Comparison of ENCODE assay signal across 9 cellular contexts in the genomic region with DNA sequence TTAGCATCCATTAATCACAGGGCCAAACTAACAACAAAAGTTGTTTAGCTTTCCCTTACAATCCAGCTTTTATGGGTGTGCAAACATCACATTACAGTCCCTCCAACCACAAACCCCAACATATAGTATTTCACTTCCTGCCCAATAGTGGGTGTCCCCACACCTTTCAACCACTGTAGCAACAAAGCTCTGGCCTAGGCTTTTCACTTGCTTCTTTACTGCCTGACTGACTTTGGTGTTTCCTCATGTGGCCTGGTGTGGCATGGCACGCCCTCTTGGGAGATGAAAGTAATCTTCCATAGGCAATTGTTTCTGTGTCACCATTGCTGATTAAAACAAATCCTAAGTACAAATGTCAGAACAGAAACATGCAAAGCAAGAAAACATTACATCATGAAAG. TPM values are rescaled to one million over a fixed set of nuclear protein-coding genes. Genes with fewer than 3 reads are reported as not detected.
DNase-seq lines count a peak whose midpoint lies in the region; ATAC-seq and TF ChIP-seq lines count a peak whose summit lies in the region.
"Had no signal": no experiment of that assay in that cellular context is flagged by ENCODE, and none has a peak within 500 bp of the region (broad histone marks: within the 10 kb centered on the region; RNA-seq: fewer than 3 reads in every experiment).

No MANE protein-coding gene starts in this region.

- H3K9me3 Mint-ChIP-seq in progenitor cell of endocrine pancreas (ENCODE audit: low read depth): no peaks in the 10 kb centered on the region

- H3K27me3 Mint-ChIP-seq in progenitor cell of endocrine pancreas: no peaks in the 10 kb centered on the region

- H3K36me3 ChIP-seq in effector memory CD4-positive, alpha-beta T cell (ENCODE audit: control insufficient read depth, insufficient read depth, low read length): no peaks in the 10 kb centered on the region
- peaks cover 37% of the 10 kb centered on the region for H3K36me3 ChIP-seq in BE2C

- DNase-seq in NB4 (ENCODE audit: low read depth) (peak; percentile 81), NCI-H82 (lab: John Stamatoyannopoulos, UW) (no peak), progenitor cell of endocrine pancreas (ENCODE audit: low spot score, unreplicated experiment) (no peak), NCI-H524 treated with DMSO at 0.1 percent for 48 hours (lab: John Stamatoyannopoulos, UW) (no peak), BE2C (no peak)
- peak; percentile 13 to 23 (median 17) for DNase-seq in effector memory CD4-positive, alpha-beta T cell

- no peaks in the 10 kb centered on the region for H3K9me3 ChIP-seq in effector memory CD4-positive, alpha-beta T cell (ENCODE audit: control insufficient read depth, low read length)
- H3K9me3 ChIP-seq in BE2C: no peaks in the 10 kb centered on the region

- no peak overlapping the region for H3K27ac Mint-ChIP-seq in progenitor cell of endocrine pancreas

- no peak for TF ChIP-seq POLR2A in NB4 (IDR thresholded peaks at IDR 0.05; ENCODE audit: extremely low read depth, insufficient read length)

- peaks cover 7% of the 10 kb centered on the region for H3K4me1 ChIP-seq in effector memory CD4-positive, alpha-beta T cell (ENCODE audit: control insufficient read depth, insufficient read depth, low read length, poor library complexity, severe bottlenecking)
- H3K4me1 ChIP-seq in BE2C: peaks cover 3% of the 10 kb centered on the region; the same call in 1 of the 2 replicates

- H3K4me3 ChIP-seq in NB4 (ENCODE audit: low read depth, low read length): no peak overlapping the region
- H3K4me3 ChIP-seq in effector memory CD4-positive, alpha-beta T cell (ENCODE audit: insufficient read depth, low read depth, low read length, poor library complexity, severe bottlenecking): no peak overlapping the region
- H3K4me3 ChIP-seq in BE2C (ENCODE audit: low read depth, low read length): no peak overlapping the region

- H3K4me1 Mint-ChIP-seq in progenitor cell of endocrine pancreas (ENCODE audit: low read depth): no peaks in the 10 kb centered on the region

- TF ChIP-seq CTCF in NB4 (IDR thresholded peaks at IDR 0.05; ENCODE audit: low read depth, low read length): no peak
- TF ChIP-seq CTCF in progenitor cell of endocrine pancreas (IDR thresholded peaks at IDR 0.05; ENCODE audit: unreplicated experiment): no peak
- TF ChIP-seq CTCF in BE2C (IDR thresholded peaks at IDR 0.05; ENCODE audit: low read depth, low read length): no peak

- no peak overlapping the region for H3K4me3 Mint-ChIP-seq in progenitor cell of endocrine pancreas (ENCODE audit: low read depth)

- ATAC-seq in GM18909 (IDR thresholded peaks at IDR 0.05; ENCODE audit: poor library complexity, unreplicated experiment): peak; percentile 95
- peak; percentile 94 for ATAC-seq in HG02588 (IDR thresholded peaks at IDR 0.05; ENCODE audit: unreplicated experiment)
- ATAC-seq: Panc1 had no signal

- H3K27ac ChIP-seq in effector memory CD4-positive, alpha-beta T cell (ENCODE audit: insufficient read depth, low read length, poor library complexity, severe bottlenecking): no peak overlapping the region

- no peaks in the 10 kb centered on the region for H3K27me3 ChIP-seq in effector memory CD4-positive, alpha-beta T cell (replicated peaks; ENCODE audit: control insufficient read depth, insufficient read depth, low read length, poor library complexity, severe bottlenecking)
- H3K27me3 ChIP-seq in BE2C: no peaks in the 10 kb centered on the region

- H3K36me3 Mint-ChIP-seq in progenitor cell of endocrine pancreas (ENCODE audit: insufficient read depth): no peaks in the 10 kb centered on the region

RNA-seq across cellular contexts. Expression of a gene that starts 9.2 kb away (rescaled TPM):
- total RNA-seq in progenitor cell of endocrine pancreas: 44.8 TPM in 2 replicates
- polyA plus RNA-seq in BE2C (2012; ENCODE audit: insufficient read depth, insufficient read length, low read depth): 50.9 TPM

RNA-seq across cellular contexts. Expression of a gene that starts 46.3 kb away (rescaled TPM):
- total RNA-seq in progenitor cell of endocrine pancreas: 18.5 and 18.6 TPM in 2 replicates
- polyA plus RNA-seq in BE2C (2012; ENCODE audit: insufficient read depth, insufficient read length, low read depth): 3.4 TPM

RNA-seq across cellular contexts. Expression of a gene that starts 46.4 kb away (rescaled TPM):
- 15.8 and 16.1 TPM in 2 replicates for total RNA-seq in progenitor cell of endocrine pancreas
- 69.1 TPM for polyA plus RNA-seq in BE2C (2012; ENCODE audit: insufficient read depth, insufficient read length, low read depth)

RNA-seq across cellular contexts. Expression of a gene that starts 57.1 kb away (rescaled TPM):
- total RNA-seq in progenitor cell of endocrine pancreas: 5.6 and 7.7 TPM in 2 replicates
- not detected for polyA plus RNA-seq in BE2C (2012; ENCODE audit: insufficient read depth, insufficient read length, low read depth)

Comparison
In these comparisons a context has a peak if more than half of its experiments do, and no peak if none do; other contexts are left out.
1. DNase-seq: peak in NB4 (single experiment) and effector memory CD4-positive, alpha-beta T cell (3 of 3); none in NCI-H82 (single experiment), progenitor cell of endocrine pancreas (single experiment), NCI-H524 treated with DMSO at 0.1 percent for 48 hours (single experiment) and BE2C (single experiment).